In the genomic region with DNA sequence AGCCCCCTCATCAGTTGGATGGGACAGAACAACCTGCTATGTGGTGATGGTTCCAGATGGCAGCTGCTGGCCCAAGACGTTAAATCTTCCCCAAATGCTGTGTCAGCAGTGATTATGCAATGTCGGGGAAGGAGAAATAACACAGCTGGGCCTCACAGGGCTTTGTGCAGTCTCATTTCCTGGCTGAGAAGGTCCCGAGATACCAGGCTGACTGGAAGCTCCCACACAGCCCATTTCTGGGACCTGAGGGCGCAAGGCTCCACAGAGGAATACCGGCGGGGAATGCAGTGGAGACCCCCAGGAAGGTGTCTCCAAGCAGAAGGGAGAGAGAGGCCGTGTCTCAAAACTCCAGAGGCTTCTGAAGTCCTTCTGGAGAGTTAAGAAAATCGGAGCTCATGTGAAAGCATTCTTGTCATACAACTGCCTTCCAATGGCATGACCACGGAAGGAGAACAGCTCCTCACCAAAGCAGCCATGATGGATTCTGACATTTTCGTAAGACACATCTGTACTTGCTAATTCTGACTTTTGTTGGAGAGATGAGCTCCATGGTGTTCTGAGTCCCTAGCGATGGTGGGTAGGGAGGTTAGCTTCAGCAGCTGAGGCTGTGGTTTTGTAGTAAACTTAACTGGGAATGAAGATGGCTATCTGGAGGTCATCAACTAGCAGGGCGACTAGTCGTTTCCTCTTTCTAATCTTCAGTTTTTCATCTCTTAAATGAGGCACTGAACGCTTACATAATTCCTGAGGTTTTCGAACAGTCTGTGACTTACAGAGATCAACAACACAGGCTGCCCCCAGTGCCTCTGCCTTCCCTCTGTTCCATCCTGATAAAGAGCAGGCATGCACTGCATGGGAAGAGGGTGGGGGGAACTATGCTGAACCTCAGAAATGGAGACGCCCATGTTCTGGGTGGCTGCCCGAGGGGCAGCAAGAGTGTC, we compare ENCODE assay signal across 11 cellular contexts. TPM values are rescaled to one million over a fixed set of nuclear protein-coding genes. Genes with fewer than 3 reads are reported as not detected.
DNase-seq lines count a peak whose midpoint lies in the region; ATAC-seq, FAIRE-seq and TF ChIP-seq lines count a peak whose summit lies in the region.
"Had no signal": no experiment of that assay in that cellular context is flagged by ENCODE, and none has a peak within 500 bp of the region (broad histone marks: within the 10 kb centered on the region; RNA-seq: fewer than 3 reads in every experiment).

No MANE protein-coding gene starts in this region.

- H3K4me1 Mint-ChIP-seq in osteocyte (ENCODE audit: unreplicated experiment) = peaks cover 28% of the 10 kb centered on the region

- no peaks in the 10 kb centered on the region for H3K27me3 Mint-ChIP-seq in osteocyte (ENCODE audit: unreplicated experiment)

- H3K36me3 ChIP-seq in gastrocnemius medialis = peaks cover 0 to 5% of the 10 kb centered on the region in 2 donors
- H3K36me3 ChIP-seq in SK-N-SH (replicated peaks in 1 of 2; ENCODE audit: control insufficient read depth in 1 of 2, insufficient read depth in 2 of 2, low read length in 1 of 2) = no peaks in the 10 kb centered on the region

- POLR2A ChIA-PET in SK-N-SH (lab: Yijun Ruan, JAX) = no interaction called here

- no peak overlapping the region for H3K27ac Mint-ChIP-seq in osteocyte (ENCODE audit: unreplicated experiment)
- H3K27ac Mint-ChIP-seq: activated naive CD8-positive, alpha-beta T cell; memory B cell had no signal

- no peak overlapping the region for H2AFZ ChIP-seq in SK-N-SH (ENCODE audit: low read depth)

- no peak overlapping the region for H3K4me3 Mint-ChIP-seq in osteocyte (ENCODE audit: unreplicated experiment)
- H3K4me3 Mint-ChIP-seq: activated naive CD8-positive, alpha-beta T cell; memory B cell had no signal

- H3K4me2 ChIP-seq in SK-N-SH = no peak overlapping the region

- TF ChIP-seq POLR2A in GM12891 (IDR thresholded peaks at IDR 0.05; ENCODE audit: low read depth, low read length) = no peak
- no peak for TF ChIP-seq POLR2A in gastrocnemius medialis (IDR thresholded peaks at IDR 0.05)

- H3K9ac ChIP-seq in SK-N-SH = no peak overlapping the region

- H3K9me2 ChIP-seq in SK-N-SH = no peaks in the 10 kb centered on the region

- FAIRE-seq in GM12891 (lab: Jason Lieb, UNC) = peak; percentile 59

- H4K20me1 ChIP-seq in SK-N-SH (ENCODE audit: insufficient read depth) = no peaks in the 10 kb centered on the region

- ATAC-seq in left ventricle myocardium superior (peak; percentile 87), gastrocnemius medialis (peak; percentile 55 to 64), GM21526 (IDR thresholded peaks at IDR 0.05; ENCODE audit: low FRiP score, unreplicated experiment) (no peak)

- no peak for TF ChIP-seq RAD21 in SK-N-SH (IDR thresholded peaks at IDR 0.05; ENCODE audit: low read length)

- H3K4me3 ChIP-seq in gastrocnemius medialis = peak overlapping the region in 1 of 4 donors; percentile 20
- no peak overlapping the region for H3K4me3 ChIP-seq in SK-N-SH (ENCODE audit: low read depth in 2 of 2, low read length in 1 of 2)

- DNase-seq in GM12891 (ENCODE audit: insufficient read length, low spot score) (no peak), left ventricle myocardium superior (peak; percentile 67), gastrocnemius medialis (peak; percentile 46 to 52), GM13977 (ENCODE audit: low spot score) (no peak), osteocyte (ENCODE audit: extremely low spot score, unreplicated experiment) (no peak), SK-N-SH (no peak)
- DNase-seq: SW 1271 had no signal

- TF ChIP-seq EP300 in SK-N-SH (IDR thresholded peaks at IDR 0.05; ENCODE audit: borderline replicate concordance in 1 of 2, low read depth in 1 of 2, low read length in 1 of 2) = no peak

- peaks cover 9% of the 10 kb centered on the region for H3K36me3 Mint-ChIP-seq in osteocyte (ENCODE audit: unreplicated experiment)

- 36 to 72% (median 44%) methylated on average over 17 of the region's 17 CpGs for WGBS in adipose tissue, 3 donors
- 93% methylated on average over 17 of the region's 17 CpGs for WGBS in SK-N-SH (ENCODE audit: low lambda C conversion rate)

- H3K4me1 ChIP-seq in gastrocnemius medialis (peaks cover 28 to 41% of the 10 kb centered on the region in 2 donors), SK-N-SH (ENCODE audit: control insufficient read depth in 1 of 2, insufficient read depth in 2 of 2, low read depth in 1 of 2, low read length in 1 of 2) (peaks cover 3 to 9% of the 10 kb centered on the region in 2 experiments; a peak in 2 of 4 replicates)

- in situ Hi-C loops in gastrocnemius medialis (cut with MboI; ENCODE audit: low sequenced_read_pairs in 4 of 4) (no loop called here), GM13977 (cut with MboI; ENCODE audit: low pct_unique_long_range_greater_than_20kb, low sequenced_read_pairs, unreplicated experiment) (no loop called here)

- intact Hi-C loops in left ventricle myocardium superior (cut with micrococcal nuclease) = no loop called here
- intact Hi-C loops in gastrocnemius medialis (cut with DNase I; ENCODE audit: low total_unique reads) = no loop called here

- H3K27ac ChIP-seq in adipose tissue (ENCODE audit: low read depth, low read length) (peak overlapping the region; percentile 79), gastrocnemius medialis (peak overlapping the region; percentile 59 to 79 (median 66)), SK-N-SH (ENCODE audit: low read depth in 2 of 2, low read length in 1 of 2) (no peak overlapping the region)

- no peaks in the 10 kb centered on the region for H3K79me2 ChIP-seq in SK-N-SH (ENCODE audit: insufficient read depth)

- H3K9me3 ChIP-seq in gastrocnemius medialis (no peaks in the 10 kb centered on the region), SK-N-SH (no peaks in the 10 kb centered on the region)

- no peaks in the 10 kb centered on the region for H3F3A ChIP-seq in SK-N-SH (replicated peaks; ENCODE audit: insufficient read depth)

- H3K9me3 Mint-ChIP-seq in osteocyte (ENCODE audit: unreplicated experiment) = peaks cover 10% of the 10 kb centered on the region

- H3K27me3 ChIP-seq in gastrocnemius medialis (no peaks in the 10 kb centered on the region), SK-N-SH (ENCODE audit: insufficient read depth) (no peaks in the 10 kb centered on the region)

- no peak for TF ChIP-seq CTCF in gastrocnemius medialis (IDR thresholded peaks at IDR 0.05 in 4 of 5, conservative IDR thresholded peaks at IDR 0.05 in 1 of 5)
- no peak for TF ChIP-seq CTCF in GM13977 (IDR thresholded peaks at IDR 0.05; ENCODE audit: extremely low read depth, insufficient read depth, missing control alignments)
- no peak for TF ChIP-seq CTCF in osteocyte (IDR thresholded peaks at IDR 0.05)
- TF ChIP-seq CTCF in SK-N-SH (IDR thresholded peaks at IDR 0.05) = no peak

- CTCF ChIA-PET in SK-N-SH (lab: Yijun Ruan, JAX) = interaction anchor here (0.8 kb wide), 1 partner anchor 11 kb away, joined by 3 read pairs; no protein-coding TSS in a partner anchor

TF ChIP-seq in GM12891, 5 proteins besides CTCF, POLR2A, EP300 and RAD21:
- TF ChIP-seq POU2F2 (IDR thresholded peaks at IDR 0.05; ENCODE audit: low read depth, low read length) (no peak), SPI1 (IDR thresholded peaks at IDR 0.05; ENCODE audit: low read depth, low read length) (peak; percentile 39)

TF ChIP-seq in SK-N-SH, 30 proteins besides CTCF, POLR2A, EP300 and RAD21 (continues in another document):
- TF ChIP-seq FOXM1 (IDR thresholded peaks at IDR 0.05; ENCODE audit: low read depth) (no peak), RCOR1 (IDR thresholded peaks at IDR 0.05; ENCODE audit: low read length) (no peak), NFIC (IDR thresholded peaks at IDR 0.05; ENCODE audit: borderline replicate concordance) (no peak), TCF12 (IDR thresholded peaks at IDR 0.05) (no peak), PBX3 (IDR thresholded peaks at IDR 0.05) (no peak), CHD2 (IDR thresholded peaks at IDR 0.05; ENCODE audit: low read length, partially characterized antibody) (no peak), GATA2 (CRISPR knock-in tag; IDR thresholded peaks at IDR 0.05) (no peak), ELF1 (IDR thresholded peaks at IDR 0.05) (no peak), JUND (IDR thresholded peaks at IDR 0.05) (no peak), TAF1 (IDR thresholded peaks at IDR 0.05; ENCODE audit: borderline replicate concordance, low read depth, low read length) (no peak), RFX5 (IDR thresholded peaks at IDR 0.05; ENCODE audit: low read length) (no peak)
- TF ChIP-seq, protein P1, sequence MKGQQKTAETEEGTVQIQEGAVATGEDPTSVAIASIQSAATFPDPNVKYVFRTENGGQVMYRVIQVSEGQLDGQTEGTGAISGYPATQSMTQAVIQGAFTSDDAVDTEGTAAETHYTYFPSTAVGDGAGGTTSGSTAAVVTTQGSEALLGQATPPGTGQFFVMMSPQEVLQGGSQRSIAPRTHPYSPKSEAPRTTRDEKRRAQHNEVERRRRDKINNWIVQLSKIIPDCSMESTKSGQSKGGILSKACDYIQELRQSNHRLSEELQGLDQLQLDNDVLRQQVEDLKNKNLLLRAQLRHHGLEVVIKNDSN (IDR thresholded peaks at IDR 0.05; ENCODE audit: borderline replicate concordance, low read depth) = no peak
- TF ChIP-seq, protein P2, sequence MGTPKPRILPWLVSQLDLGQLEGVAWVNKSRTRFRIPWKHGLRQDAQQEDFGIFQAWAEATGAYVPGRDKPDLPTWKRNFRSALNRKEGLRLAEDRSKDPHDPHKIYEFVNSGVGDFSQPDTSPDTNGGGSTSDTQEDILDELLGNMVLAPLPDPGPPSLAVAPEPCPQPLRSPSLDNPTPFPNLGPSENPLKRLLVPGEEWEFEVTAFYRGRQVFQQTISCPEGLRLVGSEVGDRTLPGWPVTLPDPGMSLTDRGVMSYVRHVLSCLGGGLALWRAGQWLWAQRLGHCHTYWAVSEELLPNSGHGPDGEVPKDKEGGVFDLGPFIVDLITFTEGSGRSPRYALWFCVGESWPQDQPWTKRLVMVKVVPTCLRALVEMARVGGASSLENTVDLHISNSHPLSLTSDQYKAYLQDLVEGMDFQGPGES (IDR thresholded peaks at IDR 0.05; ENCODE audit: low read depth, low read length) = no peak

RNA-seq across cellular contexts. Expression of gene DICER1, which starts 28.4 kb away (rescaled TPM):
- 16.7 TPM for polyA plus RNA-seq in GM12891 (2012; ENCODE audit: low read depth, missing spikeins)
- 10 to 100 TPM in 2 of 3 donors, 1 to 10 TPM in 1; 7.0 to 14.1 (median 10.5) TPM for polyA plus RNA-seq in adipose tissue
- 23.2 TPM for total RNA-seq in left ventricle myocardium superior
- 10 to 100 TPM; 29.4 to 63.7 (median 37.9) TPM for total RNA-seq in gastrocnemius medialis
- total RNA-seq in osteocyte = 51.7 and 55.9 TPM in 2 replicates
- polyA plus RNA-seq in SK-N-SH (2012; rRNA removed) = 4.7 and 6.4 TPM in 2 replicates
- 4.2 and 4.7 TPM in 2 replicates for polyA plus RNA-seq in SK-N-SH (2012; cell fraction: cytosol; rRNA removed)
- polyA plus RNA-seq in SK-N-SH (2012; cell fraction: nucleus; rRNA removed) = 12.0 and 23.7 TPM in 2 replicates

Comparison
In these comparisons a context has a peak if more than half of its experiments do, and no peak if none do; other contexts are left out.
1. DNase-seq: peak in left ventricle myocardium superior (single experiment) and gastrocnemius medialis (2 of 2); none in GM12891 (single experiment), GM13977 (single experiment), osteocyte (single experiment) and SK-N-SH (single experiment).
2. H3K27ac ChIP-seq: peak in adipose tissue (single experiment) and gastrocnemius medialis (4 of 4); none in SK-N-SH (0 of 2).